Comparison of ENCODE assay signal across 14 cellular contexts in genomic region chr21:45454924-45455315, GRCh38. TPM values are rescaled to one million over a fixed set of nuclear protein-coding genes. Genes with fewer than 3 reads are reported as not detected.
DNase-seq lines count a peak whose midpoint lies in the region; ATAC-seq and TF ChIP-seq lines count a peak whose summit lies in the region.
"Had no signal": no experiment of that assay in that cellular context is flagged by ENCODE, and none has a peak within 500 bp of the region (broad histone marks: within the 10 kb centered on the region; RNA-seq: fewer than 3 reads in every experiment).

No MANE protein-coding gene starts in this region.

- H3K4me3 ChIP-seq in AG04450 (ENCODE audit: low read depth, low read length) (peak overlapping the region; percentile 17), WI38 (ENCODE audit: low read depth, low read length) (peak overlapping the region; percentile 32; the same call in 1 of the 2 replicates), ovary (peak overlapping the region; percentile 27)
- H3K4me3 ChIP-seq: GM23338 had no signal

- no peaks in the 10 kb centered on the region for H3K36me3 ChIP-seq in ovary

- CTCF ChIA-PET in AG04450 (lab: Charles Lee) (no interaction called here), T-cell (lab: Charles Lee) (no interaction called here)

- H3K27me3 ChIP-seq in AG04450 (ENCODE audit: control insufficient read depth, insufficient read depth, low read length): no peaks in the 10 kb centered on the region
- H3K27me3 ChIP-seq in foreskin keratinocyte: peaks cover 14% of the 10 kb centered on the region
- no peaks in the 10 kb centered on the region for H3K27me3 ChIP-seq in ovary

- intact Hi-C loops in ovary (cut with DNase I): loop anchor here in 1 of 4 donors (10.0 kb wide), 1 partner anchor 310 kb away; no protein-coding TSS in a partner anchor

- no peak overlapping the region for H3K4me3 Mint-ChIP-seq in T-cell
- H3K4me3 Mint-ChIP-seq: GM23338 had no signal

- TF ChIP-seq EP300 in ovary (IDR thresholded peaks at IDR 0.05): no peak

- TF ChIP-seq CTCF in AG04450 (IDR thresholded peaks at IDR 0.05; ENCODE audit: low read depth, low read length): no peak
- no peak for TF ChIP-seq CTCF in WI38 (IDR thresholded peaks at IDR 0.05; ENCODE audit: low read depth, low read length)
- no peak for TF ChIP-seq CTCF in foreskin keratinocyte (conservative IDR thresholded peaks at IDR 0.05)
- TF ChIP-seq CTCF in ovary (IDR thresholded peaks at IDR 0.05): no peak

- no peak overlapping the region for H3K27ac Mint-ChIP-seq in T-cell

- H3K27me3 Mint-ChIP-seq in T-cell: no peaks in the 10 kb centered on the region

- no peaks in the 10 kb centered on the region for H3K9me3 Mint-ChIP-seq in T-cell

- 9 to 13% (median 12%) methylated on average over 12 of the region's 12 CpGs for WGBS in ovary, 3 donors

- H3K27ac ChIP-seq in AG04450 (ENCODE audit: low read depth, low read length) (no peak overlapping the region), foreskin keratinocyte (no peak overlapping the region), ovary (no peak overlapping the region)

- H3K4me1 Mint-ChIP-seq in T-cell: peaks cover 0 to 4% (median 2%) of the 10 kb centered on the region in 3 donors

- H3K4me1 ChIP-seq in foreskin keratinocyte (peaks cover 6% of the 10 kb centered on the region), ovary (ENCODE audit: insufficient read depth) (peaks cover 18% of the 10 kb centered on the region)

- POLR2A ChIA-PET in AG04450 (lab: Yijun Ruan, JAX) (interaction anchor here (1.2 kb wide), 1 partner anchor 17 kb away, joined by 4 read pairs; no protein-coding TSS in a partner anchor), T-cell (lab: Charles Lee) (no interaction called here)

- ATAC-seq in foreskin keratinocyte: peak; percentile 7
- no peak for ATAC-seq in T-cell (replicated peaks in 1 of 4)
- no peak for ATAC-seq in GM21390 (IDR thresholded peaks at IDR 0.05; ENCODE audit: unreplicated experiment)
- no peak for ATAC-seq in HG03469 (IDR thresholded peaks at IDR 0.05; ENCODE audit: unreplicated experiment)

- no peaks in the 10 kb centered on the region; the same call in 1 of the 2 replicates for H3K9me3 ChIP-seq in AG04450 (ENCODE audit: control insufficient read depth, insufficient read depth, low read length)
- no peaks in the 10 kb centered on the region for H3K9me3 ChIP-seq in ovary

- no peak for DNase-seq in AG04450 (ENCODE audit: low read depth, low spot score)
- no peak for DNase-seq in foreskin keratinocyte
- DNase-seq in ovary: peak in 2 of 5 donors; percentile 55 to 75
- DNase-seq in T-cell: no peak
- DNase-seq in globus pallidus (ENCODE audit: low spot score): no peak
- DNase-seq: activated CD4-positive, CD25-positive, alpha-beta regulatory T cell; amniotic stem cell; DMS 273 treated with DMSO at 0.1 percent for 48 hours; NCI-H1436 treated with DMSO at 0.1 percent for 48 hours; NCI-H524 had no signal

- no peak for TF ChIP-seq POLR2A in ovary (IDR thresholded peaks at IDR 0.05)

- H3K36me3 Mint-ChIP-seq in T-cell: no peaks in the 10 kb centered on the region

RNA-seq across cellular contexts. Expression of gene COL18A1, which starts 50.0 kb away (rescaled TPM):
- 25.3 and 37.0 TPM in 2 replicates for polyA plus RNA-seq in AG04450 (2011; rRNA removed)
- 7.7 and 9.1 TPM in 2 replicates for polyA minus RNA-seq in AG04450 (2011; rRNA and poly(A)+ RNA removed)
- 30.0 and 37.3 TPM in 2 replicates for total RNA-seq in foreskin keratinocyte
- polyA plus RNA-seq in foreskin keratinocyte: 26.2 and 32.3 TPM in 2 replicates
- total RNA-seq in ovary: 100 to 1,000 TPM; 141 to 353 (median 270) TPM
- 100 to 1,000 TPM in 1 of 2 donors, 10 to 100 TPM in 1; 11.1 to 201 TPM for polyA plus RNA-seq in ovary
- 10 to 100 TPM in 3 of 5 donors, 1 to 10 TPM in 2; 7.2 to 53.8 (median 10.5) TPM for total RNA-seq in T-cell
